In the genomic region with DNA sequence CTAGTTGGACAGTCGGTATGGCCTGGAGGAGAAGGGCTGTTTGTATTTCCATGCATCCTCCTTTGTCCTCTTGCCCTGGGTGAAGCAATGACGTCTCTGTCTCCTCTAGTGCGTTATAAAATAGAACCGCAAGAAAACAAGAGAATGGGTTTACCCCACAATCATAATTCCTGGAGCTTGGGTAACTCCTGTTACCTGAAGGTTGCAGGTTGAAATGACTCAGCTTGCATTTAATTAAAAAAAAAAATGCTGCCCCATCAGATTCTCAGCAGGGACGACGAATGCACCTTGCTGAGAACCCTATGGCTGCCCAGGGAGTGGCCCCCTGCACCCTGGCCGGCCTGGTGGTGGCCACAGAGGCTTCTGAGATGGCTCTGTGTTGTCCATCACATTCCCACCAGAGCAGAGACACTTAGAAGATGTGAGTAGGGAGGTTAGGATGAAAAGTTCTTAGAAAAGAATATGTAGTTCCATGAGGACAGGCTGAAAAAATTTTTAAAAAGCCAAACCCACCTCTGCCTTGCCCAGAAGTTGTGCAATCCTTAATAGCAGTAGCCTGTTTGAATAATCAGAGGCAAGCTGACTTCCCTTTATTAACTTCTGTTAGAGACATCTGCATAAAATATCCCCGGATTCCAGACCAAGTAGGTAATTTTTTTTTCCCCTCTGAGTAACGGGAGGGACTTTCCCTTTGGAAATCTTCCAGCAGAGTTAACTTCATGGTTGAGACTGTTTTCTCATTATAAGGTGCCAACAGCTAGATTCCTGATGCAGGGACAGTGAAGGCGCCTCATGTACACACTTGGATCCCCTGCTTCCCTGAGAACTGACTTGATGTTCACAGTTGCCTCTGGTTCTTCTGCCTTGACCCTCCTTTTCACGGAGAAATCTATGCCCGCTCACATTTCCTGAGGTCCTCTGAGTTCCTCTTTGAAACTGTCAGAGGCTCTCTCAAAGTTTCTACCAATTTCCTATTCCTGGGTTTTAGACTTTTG, we compare ENCODE assay signal across 8 cellular contexts.
A peak's percentile ranks its signal among the peaks of the same experiment; 100 is the strongest.
DNase-seq lines count a peak whose midpoint lies in the region; ATAC-seq and TF ChIP-seq lines count a peak whose summit lies in the region.

No MANE protein-coding gene starts in this region.

- no peak overlapping the region for H3K4me3 Mint-ChIP-seq in mesothelial cell of epicardium

- H2AFZ ChIP-seq in PC-3 (ENCODE audit: low read length), result no peak overlapping the region

- CTCF ChIA-PET in PC-3 (lab: Charles Lee), result interaction anchor here (0.5 kb wide), 1 partner anchor 31 kb away, joined by 3 read pairs; no protein-coding TSS in a partner anchor

- no peak overlapping the region for H3K4me3 ChIP-seq in PC-3 (ENCODE audit: low read length)
- no peak overlapping the region for H3K4me3 ChIP-seq in aorta (ENCODE audit: low read length in 2 of 2)

- no peaks in the 10 kb centered on the region for H3K36me3 Mint-ChIP-seq in mesothelial cell of epicardium

- H3K36me3 ChIP-seq in PC-3 (ENCODE audit: low read depth, low read length) (no peaks in the 10 kb centered on the region), aorta (ENCODE audit: control insufficient read depth in 1 of 2, insufficient read depth in 2 of 2, low read length in 1 of 2) (no peaks in the 10 kb centered on the region)

- H3K9me2 ChIP-seq in PC-3 (replicated peaks; ENCODE audit: low read length), result no peaks in the 10 kb centered on the region

- H3K27me3 Mint-ChIP-seq in mesothelial cell of epicardium (ENCODE audit: low read depth), result no peaks in the 10 kb centered on the region

- TF ChIP-seq POLR2A in GM18505 (IDR thresholded peaks at IDR 0.05; ENCODE audit: borderline replicate concordance, extremely low read depth, insufficient read depth, insufficient read length), result no peak

- POLR2A ChIA-PET in PC-3 (lab: Charles Lee; ENCODE audit: unreplicated experiment), result interaction anchor here (0.5 kb wide), 1 partner anchor 44 kb away, joined by 3 read pairs; no protein-coding TSS in a partner anchor

- H3K27me3 ChIP-seq in PC-3 (ENCODE audit: low read length) (no peaks in the 10 kb centered on the region), aorta (ENCODE audit: control insufficient read depth in 1 of 2, insufficient read depth in 2 of 2, low read length in 1 of 2) (no peaks in the 10 kb centered on the region)

- 0 out of 2 replicates have a peak overlapping the region, but pooled peaks have one; percentile 7 for H3K27ac ChIP-seq in PC-3 (ENCODE audit: low read length)
- H3K27ac ChIP-seq in aorta (ENCODE audit: low read depth in 1 of 2, low read length in 2 of 2), result peak overlapping the region in 1 of 2 donors; percentile 26

- peaks cover 28% of the 10 kb centered on the region for H3K4me1 Mint-ChIP-seq in mesothelial cell of epicardium

- H3K4me2 ChIP-seq in PC-3 (ENCODE audit: low read length), result no peak overlapping the region

- H3K4me1 ChIP-seq in PC-3 (ENCODE audit: insufficient read depth, low read length) (peaks cover 11% of the 10 kb centered on the region), aorta (ENCODE audit: control insufficient read depth in 1 of 2, insufficient read depth in 2 of 2, low read length in 2 of 2) (peaks cover 5 to 9% of the 10 kb centered on the region in 2 donors)

- WGBS in aorta, 2 donors, result 54 to 55% methylated on average over 12 of the region's 12 CpGs

- TF ChIP-seq CTCF in PC-3 (conservative IDR thresholded peaks at IDR 0.05; ENCODE audit: low read depth, low read length), result no peak
- TF ChIP-seq CTCF in mesothelial cell of epicardium (IDR thresholded peaks at IDR 0.05; ENCODE audit: unreplicated experiment), result no peak

- no peaks in the 10 kb centered on the region for H4K20me1 ChIP-seq in PC-3 (ENCODE audit: low read length)

- intact Hi-C loops in PC-3 (cut with micrococcal nuclease) (no loop called here), aorta (cut with DNase I) (no loop called here)

- no peaks in the 10 kb centered on the region for H3K79me2 ChIP-seq in PC-3 (ENCODE audit: low read length)

- H3K9me3 ChIP-seq in PC-3 (ENCODE audit: low read length) (no peaks in the 10 kb centered on the region), aorta (ENCODE audit: control insufficient read depth, low read length) (no peaks in the 10 kb centered on the region)

- H3F3A ChIP-seq in PC-3 (ENCODE audit: low read length, unreplicated experiment), result no peaks in the 10 kb centered on the region

- ATAC-seq in PC-3 (no peak), aorta (ENCODE audit: low FRiP score) (peak; percentile 72), GM18505 (IDR thresholded peaks at IDR 0.05; ENCODE audit: unreplicated experiment) (no peak), HG03095 (IDR thresholded peaks at IDR 0.05; ENCODE audit: unreplicated experiment) (no peak)

- no peaks in the 10 kb centered on the region for H3K9me3 Mint-ChIP-seq in mesothelial cell of epicardium

- peak; percentile 86 for DNase-seq in EL
- peak; percentile 32 for DNase-seq in PC-3
- DNase-seq in dedifferentiated amniotic fluid mesenchymal stem cell (ENCODE audit: extremely low spot score), result peak; percentile 38
- DNase-seq in mesothelial cell of epicardium (ENCODE audit: low spot score in 2 of 2, unreplicated experiment in 2 of 2), result no peak
- DNase-seq in aorta, result no peak
- no peak for DNase-seq in middle frontal gyrus (ENCODE audit: extremely low spot score, low spot score)

- no TSS peak for BruUV-seq in PC-3 (replicated peaks; lab: Mats Ljungman, UMichigan)

- H3K27ac Mint-ChIP-seq in mesothelial cell of epicardium, result peak overlapping the region; percentile 96

- H3K9ac ChIP-seq in PC-3 (ENCODE audit: low read length), result no peak overlapping the region

Comparison
In these comparisons a context has a peak if more than half of its experiments do, and no peak if none do; other contexts are left out.
1. DNase-seq: peak in EL (single experiment), PC-3 (single experiment) and dedifferentiated amniotic fluid mesenchymal stem cell (single experiment); none in mesothelial cell of epicardium (0 of 2), aorta (0 of 2) and middle frontal gyrus (single experiment).